19 cellular contexts compared by ENCODE assay signal in genomic region chr20:48708116-48708515, GRCh38.
DNase-seq lines count a peak whose midpoint lies in the region; ATAC-seq and TF ChIP-seq lines count a peak whose summit lies in the region.
"Had no signal": no experiment of that assay in that cellular context is flagged by ENCODE, and none has a peak within 500 bp of the region (broad histone marks: within the 10 kb centered on the region; RNA-seq: fewer than 3 reads in every experiment).

No MANE protein-coding gene starts in this region.

- H3K27me3 Mint-ChIP-seq in brain (no peaks in the 10 kb centered on the region), memory B cell (no peaks in the 10 kb centered on the region)

- CTCF ChIA-PET in HEK293T (lab: Yijun Ruan, JAX): no interaction called here

- H3K4me3 ChIP-seq in BLaER1 treated with 17β-estradiol and CSF1 and Interleukin-3, amounts not matched to agents 10 nM and 100 nM: no peak overlapping the region
- H3K4me3 ChIP-seq: GM23338 had no signal

- H3K9me3 Mint-ChIP-seq in brain (no peaks in the 10 kb centered on the region), memory B cell (no peaks in the 10 kb centered on the region)
- H3K9me3 Mint-ChIP-seq: GM23338 had no signal

- peaks cover 77 to 100% (median 99%) of the 10 kb centered on the region in 10 experiments for H3K4me1 ChIP-seq in BLaER1 treated with 17β-estradiol and CSF1 and Interleukin-3, amounts not matched to agents 10 nM and 100 nM
- H3K4me1 ChIP-seq: foreskin keratinocyte had no signal

- POLR2A ChIA-PET in HEK293T (lab: Yijun Ruan, JAX): no interaction called here

- H3K27ac ChIP-seq in BLaER1 treated with 17β-estradiol and CSF1 and Interleukin-3, amounts not matched to agents 10 nM and 100 nM: peak overlapping the region in 5 of 11 experiments; percentile 17 to 40 (median 21); a peak in 3 of 22 replicates
- H3K27ac ChIP-seq in KOPT-K1 (ENCODE audit: low read depth, low read length, poor library complexity, severe bottlenecking): peak overlapping the region; percentile 3
- H3K27ac ChIP-seq: brain microvascular endothelial cell, foreskin keratinocyte had no signal

- peak overlapping the region in 1 of 11 experiments; percentile 24; a peak in 2 of 22 replicates for H3K9ac ChIP-seq in BLaER1 treated with 17β-estradiol and CSF1 and Interleukin-3, amounts not matched to agents 10 nM and 100 nM

- ATAC-seq in memory B cell (ENCODE audit: low read depth): no peak
- ATAC-seq in GM19351 (IDR thresholded peaks at IDR 0.05; ENCODE audit: unreplicated experiment): no peak
- ATAC-seq in HG03159 (IDR thresholded peaks at IDR 0.05; ENCODE audit: unreplicated experiment): no peak
- ATAC-seq: foreskin keratinocyte, GM23338 had no signal

- H3K27me3 ChIP-seq in BLaER1 treated with 17β-estradiol and CSF1 and Interleukin-3, amounts not matched to agents 10 nM and 100 nM: no peaks in the 10 kb centered on the region
- H3K27me3 ChIP-seq: brain microvascular endothelial cell had no signal

- no peak for TF ChIP-seq CTCF in brain (conservative IDR thresholded peaks at IDR 0.05)

- H3K36me3 Mint-ChIP-seq in brain (peaks cover 6% of the 10 kb centered on the region), memory B cell (peaks cover 23% of the 10 kb centered on the region)

- H3K4me3 Mint-ChIP-seq in brain (no peak overlapping the region), memory B cell (no peak overlapping the region)
- H3K4me3 Mint-ChIP-seq: GM23338 had no signal

- DNase-seq in memory B cell (ENCODE audit: low spot score in 2 of 2) (no peak), NCI-H2081 treated with DMSO at 0.1 percent for 48 hours (lab: John Stamatoyannopoulos, UW) (no peak), HEK293T (ENCODE audit: extremely low spot score) (no peak)
- DNase-seq: activated naive CD4-positive, alpha-beta T cell treated with anti-CD3 and anti-CD28 coated beads, Interleukin-2, amount 50 U/mL, for 16 hours; brain microvascular endothelial cell; foreskin keratinocyte; hippocampal formation; islet precursor cell; KG1; NCI-H1694 treated with DMSO at 0.1 percent for 48 hours; NCI-H2227 treated with DMSO at 0.1 percent for 48 hours; nucleus accumbens; stimulated activated CD4-positive, alpha-beta T cell treated with anti-CD3 and anti-CD28 coated beads, Interleukin-12 subunit alpha, Interleukin-12 subunit beta, amount 100 ng/mL, for 4 hours had no signal

- peak overlapping the region in 6 of 11 experiments; percentile 0 to 84 (median 65); a peak in 4 of 22 replicates for H3K4me2 ChIP-seq in BLaER1 treated with 17β-estradiol and CSF1 and Interleukin-3, amounts not matched to agents 10 nM and 100 nM
- H3K4me2 ChIP-seq: GM23338 had no signal

- H3K9me3 ChIP-seq in BLaER1 treated with 17β-estradiol and CSF1 and Interleukin-3, amounts not matched to agents 10 nM and 100 nM (replicated peaks in 1 of 11): no peaks in the 10 kb centered on the region
- H3K9me3 ChIP-seq in KOPT-K1 (ENCODE audit: insufficient read depth, low read length, poor library complexity, severe bottlenecking): no peaks in the 10 kb centered on the region

- peaks cover 53% of the 10 kb centered on the region for H3K4me1 Mint-ChIP-seq in brain
- peaks cover 39% of the 10 kb centered on the region for H3K4me1 Mint-ChIP-seq in memory B cell
- H3K4me1 Mint-ChIP-seq: GM23338 had no signal

- H3K27ac Mint-ChIP-seq in brain: peak overlapping the region in 4 of 5 experiments; percentile 20 to 39 (median 34)
- peak overlapping the region; percentile 32 for H3K27ac Mint-ChIP-seq in memory B cell

- peaks cover 0 to 100% (median 0%) of the 10 kb centered on the region in 11 experiments; a peak in 7 of 22 replicates for H4K20me1 ChIP-seq in BLaER1 treated with 17β-estradiol and CSF1 and Interleukin-3, amounts not matched to agents 10 nM and 100 nM

- H3K36me3 ChIP-seq in BLaER1 treated with 17β-estradiol and CSF1 and Interleukin-3, amounts not matched to agents 10 nM and 100 nM: peaks cover 0 to 80% (median 18%) of the 10 kb centered on the region in 11 experiments; a peak in 13 of 22 replicates
- H3K36me3 ChIP-seq in KOPT-K1 (ENCODE audit: insufficient read depth, low read length): peaks cover 5% of the 10 kb centered on the region; the same call in 1 of the 2 replicates
- H3K36me3 ChIP-seq: brain microvascular endothelial cell had no signal

TF ChIP-seq in HEK293T, 16 proteins besides CTCF, POLR2A, EP300 and RAD21:
- TF ChIP-seq PKNOX1 (IDR thresholded peaks at IDR 0.05) (no peak), HDGF (IDR thresholded peaks at IDR 0.05; ENCODE audit: borderline replicate concordance) (no peak), SUZ12 (IDR thresholded peaks at IDR 0.05) (no peak), ARNT (IDR thresholded peaks at IDR 0.05) (no peak)
